ENCODE assay signal across 10 cellular contexts in the genomic region with DNA sequence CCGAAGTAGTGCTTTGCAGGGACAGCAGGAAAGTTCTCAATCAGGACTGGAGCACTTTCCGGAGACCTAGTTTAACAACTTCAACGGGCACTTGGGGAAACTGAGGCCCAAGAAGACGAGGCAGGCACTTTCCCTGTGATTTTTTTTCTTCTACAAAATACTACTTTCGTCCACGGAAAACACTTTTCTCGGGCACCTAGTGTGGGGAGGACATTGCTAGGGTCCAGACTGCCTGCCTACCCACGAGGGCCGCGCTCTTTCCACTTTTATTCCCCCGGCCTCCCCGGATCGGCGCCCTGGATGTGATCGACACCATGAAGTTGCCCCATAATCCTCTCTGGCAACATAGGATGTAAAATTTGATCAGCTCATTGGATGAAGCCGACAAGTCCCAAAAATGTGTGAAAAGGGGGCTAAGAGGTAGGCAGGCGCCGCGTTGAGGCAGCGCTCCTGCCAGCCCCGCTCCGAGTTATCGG.
DNase-seq lines count a peak whose midpoint lies in the region; ATAC-seq and TF ChIP-seq lines count a peak whose summit lies in the region.
"Had no signal": no experiment of that assay in that cellular context is flagged by ENCODE, and none has a peak within 500 bp of the region (broad histone marks: within the 10 kb centered on the region; RNA-seq: fewer than 3 reads in every experiment).

No MANE protein-coding gene starts in this region.

- H3K27me3 ChIP-seq in NT2/D1 (ENCODE audit: insufficient read depth, insufficient read length) (peaks cover 2% of the 10 kb centered on the region), smooth muscle cell (ENCODE audit: low read depth) (peaks cover 7% of the 10 kb centered on the region)

- H3K4me1 Mint-ChIP-seq in glutamatergic neuron (ENCODE audit: low read depth, unreplicated experiment), result no peaks in the 10 kb centered on the region

- H3K36me3 ChIP-seq in NT2/D1 (ENCODE audit: insufficient read depth, insufficient read length, low read length) (no peaks in the 10 kb centered on the region), smooth muscle cell (ENCODE audit: low read depth) (no peaks in the 10 kb centered on the region)

- WGBS in smooth muscle cell (ENCODE audit: low lambda C conversion rate), result 61% methylated on average over 23 of the region's 23 CpGs

- H3K27ac Mint-ChIP-seq in glutamatergic neuron (ENCODE audit: unreplicated experiment), result no peak overlapping the region

- no peak overlapping the region for H3K27ac ChIP-seq in smooth muscle cell (ENCODE audit: low read depth)
- H3K27ac ChIP-seq: 22Rv1 had no signal

- no peaks in the 10 kb centered on the region for H3K79me2 ChIP-seq in smooth muscle cell (ENCODE audit: low read depth)

- H3K27me3 Mint-ChIP-seq in glutamatergic neuron (ENCODE audit: unreplicated experiment), result no peaks in the 10 kb centered on the region

- no peak for ATAC-seq in stimulated activated naive CD8-positive, alpha-beta T cell treated with anti-CD3 and anti-CD28 coated beads, Interleukin-15, Interleukin-2, amounts not matched to agents 100 U/mL and 50 U/mL, for 24 hours

- no peaks in the 10 kb centered on the region for H3K36me3 Mint-ChIP-seq in glutamatergic neuron (ENCODE audit: unreplicated experiment)

- no peak overlapping the region for H3K9ac ChIP-seq in NT2/D1 (ENCODE audit: insufficient read length, low read depth)
- no peak overlapping the region for H3K9ac ChIP-seq in smooth muscle cell (ENCODE audit: low read depth)

- H3F3A ChIP-seq in smooth muscle cell (ENCODE audit: low read depth), result no peaks in the 10 kb centered on the region

- no peak for TF ChIP-seq CTCF in glutamatergic neuron (IDR thresholded peaks at IDR 0.05; ENCODE audit: partially characterized antibody, unreplicated experiment)
- no peak for TF ChIP-seq CTCF in smooth muscle cell (IDR thresholded peaks at IDR 0.05; ENCODE audit: borderline replicate concordance, insufficient read depth, poor library complexity, severe bottlenecking)

- H2AFZ ChIP-seq in smooth muscle cell (ENCODE audit: low read depth), result no peak overlapping the region

- no peaks in the 10 kb centered on the region for H3K4me1 ChIP-seq in NT2/D1 (ENCODE audit: insufficient read depth, insufficient read length)
- no peaks in the 10 kb centered on the region for H3K4me1 ChIP-seq in smooth muscle cell (ENCODE audit: low read depth)

- H3K9me3 Mint-ChIP-seq in glutamatergic neuron (ENCODE audit: unreplicated experiment), result no peaks in the 10 kb centered on the region

- peak overlapping the region; percentile 81 for H3K4me2 ChIP-seq in smooth muscle cell

- peak overlapping the region; percentile 79 for H3K4me3 Mint-ChIP-seq in glutamatergic neuron (ENCODE audit: unreplicated experiment)

- H4K20me1 ChIP-seq in smooth muscle cell (ENCODE audit: low read depth), result no peaks in the 10 kb centered on the region

- DNase-seq in DMS 273 (lab: John Stamatoyannopoulos, UW; ENCODE audit: unreplicated experiment), result peak; percentile 38
- no peak for DNase-seq in DMS 273 treated with DMSO at 0.1 percent for 48 hours (lab: John Stamatoyannopoulos, UW)
- no peak for DNase-seq in NT2/D1 (ENCODE audit: low read depth, low spot score)
- no peak for DNase-seq in glutamatergic neuron
- no peak for DNase-seq in smooth muscle cell (lab: John Stamatoyannopoulos, UW; ENCODE audit: unreplicated experiment)
- no peak for DNase-seq in stimulated activated naive CD8-positive, alpha-beta T cell treated with anti-CD3 and anti-CD28 coated beads, Interleukin-15, Interleukin-2, amounts not matched to agents 100 U/mL and 50 U/mL, for 24 hours
- DNase-seq in NCI-H2081 treated with DMSO at 0.1 percent for 48 hours (lab: John Stamatoyannopoulos, UW), result no peak
- no peak for DNase-seq in NOMO-1 (lab: John Stamatoyannopoulos, UW; ENCODE audit: unreplicated experiment in 2 of 2)
- DNase-seq: cortex of kidney had no signal

- H3K9me3 ChIP-seq in NT2/D1 (ENCODE audit: insufficient read depth, low read length), result no peaks in the 10 kb centered on the region
- no peaks in the 10 kb centered on the region for H3K9me3 ChIP-seq in smooth muscle cell (replicated peaks; ENCODE audit: low read depth)

- H3K4me3 ChIP-seq in NT2/D1 (ENCODE audit: insufficient read length, low read depth), result peak overlapping the region; percentile 28
- H3K4me3 ChIP-seq in smooth muscle cell, result peak overlapping the region; percentile 40
